In the genomic region with DNA sequence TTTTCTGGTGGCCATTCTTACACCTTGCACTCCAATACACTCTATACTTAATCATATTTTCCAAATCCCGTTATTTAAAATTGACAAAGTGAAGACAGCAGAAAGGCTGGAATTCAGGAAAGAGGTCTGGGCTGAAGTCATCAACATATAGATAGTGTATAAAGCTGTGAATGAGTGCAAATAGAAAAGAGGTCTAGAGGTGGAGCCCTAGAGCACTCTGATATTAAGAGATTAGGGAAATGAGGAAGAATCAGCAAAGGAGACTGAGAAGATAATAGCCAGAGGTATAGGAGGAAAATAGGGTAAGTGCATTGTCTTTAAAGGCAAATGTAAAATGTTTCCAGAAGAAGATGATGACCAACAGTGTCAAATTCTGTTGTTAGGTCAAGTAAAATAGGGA, we compare ENCODE assay signal across 9 cellular contexts. TPM values are rescaled to one million over a fixed set of nuclear protein-coding genes. Genes with fewer than 3 reads are reported as not detected.
DNase-seq lines count a peak whose midpoint lies in the region; ATAC-seq and TF ChIP-seq lines count a peak whose summit lies in the region.
"Had no signal": no experiment of that assay in that cellular context is flagged by ENCODE, and none has a peak within 500 bp of the region (broad histone marks: within the 10 kb centered on the region; RNA-seq: fewer than 3 reads in every experiment).

No MANE protein-coding gene starts in this region.

- no peaks in the 10 kb centered on the region for H3K9me3 ChIP-seq in DOHH2 (ENCODE audit: control insufficient read depth, insufficient read depth, low read length)

- H3K9me2 ChIP-seq in DOHH2 (replicated peaks; ENCODE audit: control insufficient read depth, low read length) = no peaks in the 10 kb centered on the region

- H3K27ac ChIP-seq in DOHH2 (ENCODE audit: low read depth, low read length) = no peak overlapping the region

- H3K4me3 ChIP-seq in DOHH2 (ENCODE audit: low read length) (no peak overlapping the region), LNCaP clone FGC (ENCODE audit: low read depth, low read length) (no peak overlapping the region)

- H3K79me2 ChIP-seq in DOHH2 (ENCODE audit: control insufficient read depth, low read length) = no peaks in the 10 kb centered on the region

- H4K20me1 ChIP-seq in DOHH2 (ENCODE audit: control insufficient read depth, insufficient read depth, low read depth, low read length) = no peaks in the 10 kb centered on the region

- no peaks in the 10 kb centered on the region for H3F3A ChIP-seq in DOHH2 (ENCODE audit: control insufficient read depth, insufficient read depth)

- peaks cover 89% of the 10 kb centered on the region for H3K36me3 ChIP-seq in DOHH2 (ENCODE audit: control insufficient read depth, low read length)

- DNase-seq in LNCaP clone FGC (ENCODE audit: low read depth) (no peak), SW480 (ENCODE audit: low spot score) (peak; percentile 12), left colon (no peak), epidermal melanocyte (ENCODE audit: insufficient read length, low spot score) (no peak), HCEC 1CT (no peak)
- DNase-seq: T-helper 17 cell had no signal

- H3K4me1 ChIP-seq in DOHH2 (ENCODE audit: control insufficient read depth, low read length) = peaks cover 7% of the 10 kb centered on the region

- intact Hi-C loops in left colon (cut with DNase I, micrococcal nuclease) = no loop called here

- no peaks in the 10 kb centered on the region for H3K27me3 ChIP-seq in DOHH2 (ENCODE audit: control insufficient read depth, low read length)

- no peak overlapping the region for H3K4me2 ChIP-seq in DOHH2 (ENCODE audit: low read length)

- peak; percentile 43 for ATAC-seq in left colon
- no peak for ATAC-seq in GM21423 (IDR thresholded peaks at IDR 0.05; ENCODE audit: unreplicated experiment)
- no peak for ATAC-seq in GM18520 (IDR thresholded peaks at IDR 0.05; ENCODE audit: unreplicated experiment)
- ATAC-seq: T-helper 17 cell had no signal

- TF ChIP-seq CTCF in DOHH2 (IDR thresholded peaks at IDR 0.05; ENCODE audit: low read depth, low read length, poor library complexity, severe bottlenecking) (peak; percentile 66), LNCaP clone FGC (IDR thresholded peaks at IDR 0.05; ENCODE audit: control insufficient read depth, extremely low read depth, insufficient read depth) (peak; percentile 28; the same call in 1 of the 2 replicates)

RNA-seq across cellular contexts. Expression of a gene that starts 7.9 kb away (rescaled TPM):
- total RNA-seq in left colon = 10 to 100 TPM; 26.9 to 35.0 TPM

RNA-seq across cellular contexts. Expression of a gene that starts 49.8 kb away (rescaled TPM):
- 100 to 1,000 TPM; 726 to 854 TPM for total RNA-seq in left colon
